Comparison of ENCODE assay signal across 19 cellular contexts in the genomic region with DNA sequence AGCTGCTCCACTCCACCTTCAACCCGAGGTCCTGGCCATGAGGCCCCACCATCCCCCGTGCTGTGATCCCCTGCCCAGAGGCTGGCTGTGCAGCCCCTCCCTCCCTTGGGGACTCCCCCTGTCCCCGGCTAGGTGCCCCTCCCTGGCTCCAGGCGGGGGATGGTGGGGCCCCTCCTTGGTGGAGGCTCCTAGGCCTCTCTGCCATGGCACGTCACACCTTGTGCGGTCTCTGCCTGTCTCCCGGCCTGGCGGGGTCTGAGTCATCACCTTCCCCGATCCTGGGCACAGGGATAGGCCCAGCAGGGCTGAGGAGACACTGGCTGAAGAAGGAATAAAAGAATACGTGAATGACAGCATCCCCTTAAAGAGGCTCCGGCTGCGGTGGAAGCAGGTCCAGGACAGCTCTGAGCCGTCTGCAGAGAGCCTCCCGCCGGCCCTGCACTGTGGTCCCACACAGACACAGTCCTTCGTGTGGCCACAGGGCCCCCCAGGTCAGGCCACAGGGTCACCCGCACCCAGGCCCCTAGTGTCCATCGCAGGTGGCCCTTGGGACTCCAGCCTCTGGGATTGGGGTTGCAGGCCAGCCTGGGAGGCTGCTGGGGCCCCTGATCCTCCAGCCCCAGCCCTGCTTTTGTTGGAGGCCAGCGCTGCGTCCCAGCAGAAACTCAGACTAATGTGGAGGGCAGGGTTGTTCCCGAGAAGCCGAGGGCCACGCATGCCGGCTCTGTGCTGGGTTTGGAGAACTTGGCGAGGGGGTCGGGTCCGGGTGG. TPM values are rescaled to one million over a fixed set of nuclear protein-coding genes. Genes with fewer than 3 reads are reported as not detected.
"Had no signal": no experiment of that assay in that cellular context is flagged by ENCODE, and none has a peak within 500 bp of the region (broad histone marks: within the 10 kb centered on the region; RNA-seq: fewer than 3 reads in every experiment).

No MANE protein-coding gene starts in this region.

- H3K9me3 Mint-ChIP-seq: activated naive CD4-positive, alpha-beta T cell treated with anti-CD3 and anti-CD28 coated beads for 36 hours; activated naive CD8-positive, alpha-beta T cell treated with anti-CD3 and anti-CD28 coated beads, Interleukin-2, amount 50 U/mL, for 24 hours; activated T-helper 2 cell treated with anti-CD3 and anti-CD28 coated beads, Interferon-gamma antibody, Interleukin-2, Interleukin-4, amounts not matched to agents 10 μg/mL and 5 μg/mL and 100 μg/mL, durations not matched to agents 14 hours and 24 hours and 36 hours; natural killer cell; stimulated activated memory B cell treated with anti-CD40 and anti-IgM and Interleukin-4, amounts not matched to agents 10 μg/mL and 1 μg/mL and 100 μg/mL, for 72 hours had no signal

- H3K27me3 Mint-ChIP-seq: activated naive CD8-positive, alpha-beta T cell treated with anti-CD3 and anti-CD28 coated beads, Interleukin-2, amount 50 U/mL, for 24 hours had no signal

- H3K36me3 ChIP-seq: vagina had no signal

- ATAC-seq: activated naive CD8-positive, alpha-beta T cell treated with anti-CD3 and anti-CD28 coated beads, Interleukin-2, amount 50 U/mL, for 24 hours; left ventricle myocardium superior; natural killer cell had no signal

- H3K4me1 ChIP-seq: tibial nerve had no signal

- H3K27ac ChIP-seq: tibial nerve, vagina had no signal

- H3K4me3 Mint-ChIP-seq: activated naive CD4-positive, alpha-beta T cell treated with anti-CD3 and anti-CD28 coated beads for 36 hours; activated naive CD8-positive, alpha-beta T cell treated with anti-CD3 and anti-CD28 coated beads, Interleukin-2, amount 50 U/mL, for 24 hours; natural killer cell; stimulated activated memory B cell treated with anti-CD40 and anti-IgM and Interleukin-4, amounts not matched to agents 10 μg/mL and 1 μg/mL and 100 μg/mL, for 72 hours had no signal

- H3K4me1 Mint-ChIP-seq: activated naive CD8-positive, alpha-beta T cell treated with anti-CD3 and anti-CD28 coated beads, Interleukin-2, amount 50 U/mL, for 24 hours; natural killer cell; stimulated activated memory B cell treated with anti-CD40 and anti-IgM and Interleukin-4, amounts not matched to agents 10 μg/mL and 1 μg/mL and 100 μg/mL, for 72 hours had no signal

- H3K9me3 ChIP-seq: tibial nerve, vagina had no signal

- DNase-seq: activated CD4-positive, alpha-beta T cell treated with anti-CD3 and anti-CD28 coated beads, Interleukin-2, amount 50 U/mL, for 4 hours; activated CD4-positive, CD25-positive, alpha-beta regulatory T cell treated with anti-CD3 and anti-CD28 coated beads, Interleukin-2, amount 50 U/mL, for 72 hours; activated naive CD4-positive, alpha-beta T cell treated with anti-CD3 and anti-CD28 coated beads for 36 hours; activated naive CD8-positive, alpha-beta T cell treated with anti-CD3 and anti-CD28 coated beads, Interleukin-2, amount 50 U/mL, for 24 hours; aorta; hippocampal formation; kidney glomerular epithelial cell; left ventricle myocardium superior; mesenchymal stem cell; natural killer cell; nucleus accumbens; posterior cingulate gyrus; retina; stimulated activated CD4-positive, alpha-beta T cell treated with anti-CD3 and anti-CD28 coated beads, Interleukin-2, amount 100 ng/mL, for 48 hours; T-helper 9 cell had no signal

- H3K27ac Mint-ChIP-seq: activated naive CD4-positive, alpha-beta T cell treated with anti-CD3 and anti-CD28 coated beads for 36 hours; activated naive CD8-positive, alpha-beta T cell treated with anti-CD3 and anti-CD28 coated beads, Interleukin-2, amount 50 U/mL, for 24 hours; activated T-helper 2 cell treated with anti-CD3 and anti-CD28 coated beads, Interferon-gamma antibody, Interleukin-2, Interleukin-4, amounts not matched to agents 10 μg/mL and 5 μg/mL and 100 μg/mL, durations not matched to agents 14 hours and 24 hours and 36 hours; natural killer cell; stimulated activated memory B cell treated with anti-CD40 and anti-IgM and Interleukin-4, amounts not matched to agents 10 μg/mL and 1 μg/mL and 100 μg/mL, for 72 hours had no signal

- H3K27me3 ChIP-seq: vagina had no signal

- H3K36me3 Mint-ChIP-seq: natural killer cell; stimulated activated memory B cell treated with anti-CD40 and anti-IgM and Interleukin-4, amounts not matched to agents 10 μg/mL and 1 μg/mL and 100 μg/mL, for 72 hours had no signal

- H3K4me3 ChIP-seq: tibial nerve, vagina had no signal

RNA-seq across cellular contexts. Expression of a gene that starts 43.6 kb away (rescaled TPM):
- total RNA-seq: natural killer cell had no signal
